1 cellular context compared by ENCODE assay signal in genomic region chr9:75623462-75623861, GRCh38.
TF ChIP-seq lines count a peak whose summit lies in the region.

No MANE protein-coding gene starts in this region.

TF ChIP-seq in H1, 55 proteins besides CTCF, POLR2A, EP300 and RAD21 (continued from another document):
- TF ChIP-seq TEAD4 (IDR thresholded peaks at IDR 0.05; ENCODE audit: low read depth, low read length) (no peak), NRF1 (IDR thresholded peaks at IDR 0.05; ENCODE audit: low read depth, low read length) (no peak), ASH2L (IDR thresholded peaks at IDR 0.05; ENCODE audit: low read length) (no peak), PHF8 (conservative IDR thresholded peaks at IDR 0.05; ENCODE audit: low read depth, low read length) (no peak), ATF2 (IDR thresholded peaks at IDR 0.05; ENCODE audit: low read length) (no peak), MAFK (IDR thresholded peaks at IDR 0.05; ENCODE audit: low read depth, low read length) (no peak), KDM4A (IDR thresholded peaks at IDR 0.05; ENCODE audit: low read depth, low read length, severe bottlenecking) (no peak), CEBPB (IDR thresholded peaks at IDR 0.05; ENCODE audit: low read depth, low read length) (no peak), SRF (IDR thresholded peaks at IDR 0.05; ENCODE audit: low read depth, low read length) (no peak)
